In genomic region chr6:32843321-32843978, GRCh38 we compare ENCODE assay signal across 8 cellular contexts. TPM values are rescaled to one million over a fixed set of nuclear protein-coding genes. Genes with fewer than 3 reads are reported as not detected.
A peak's percentile ranks its signal among the peaks of the same experiment; 100 is the strongest.
DNase-seq lines count a peak whose midpoint lies in the region; ATAC-seq and TF ChIP-seq lines count a peak whose summit lies in the region.

No MANE protein-coding gene starts in this region.

- H3K9me3 ChIP-seq in mononuclear cell (ENCODE audit: low read depth, low read length): no peaks in the 10 kb centered on the region

- ATAC-seq in GM19324 (IDR thresholded peaks at IDR 0.05; ENCODE audit: low FRiP score, unreplicated experiment): no peak

- DNase-seq in DMS79 treated with DMSO at 0.1 percent for 48 hours (lab: John Stamatoyannopoulos, UW): peak; percentile 70
- DNase-seq in LNCaP clone FGC (ENCODE audit: low read depth): no peak
- peak in 1 of 2 donors; percentile 15 for DNase-seq in cardiac fibroblast (ENCODE audit: low read depth in 2 of 2)
- DNase-seq in NCI-H1092 treated with DMSO at 0.1 percent for 48 hours (lab: John Stamatoyannopoulos, UW): no peak
- DNase-seq in head of caudate nucleus: no peak
- no peak for DNase-seq in effector CD8-positive, alpha-beta T cell (lab: John Stamatoyannopoulos, UW)

- intact Hi-C loops in head of caudate nucleus (cut with DNase I): no loop called here

- TF ChIP-seq CTCF in LNCaP clone FGC (IDR thresholded peaks at IDR 0.05; ENCODE audit: control insufficient read depth, extremely low read depth, insufficient read depth): no peak
- TF ChIP-seq CTCF in cardiac fibroblast (IDR thresholded peaks at IDR 0.05; ENCODE audit: low read depth, low read length): no peak

- no peaks in the 10 kb centered on the region for H3K27me3 ChIP-seq in mononuclear cell (ENCODE audit: insufficient read depth, low read length)

- H3K4me3 ChIP-seq in LNCaP clone FGC (ENCODE audit: low read depth, low read length) (peak overlapping the region; percentile 44), cardiac fibroblast (replicated peaks in 1 of 2; ENCODE audit: low read depth in 2 of 2, low read length in 2 of 2) (peak overlapping the region; percentile 69 to 92), mononuclear cell (ENCODE audit: low read length) (peak overlapping the region; percentile 78)

- peaks cover 80% of the 10 kb centered on the region for H3K4me1 ChIP-seq in mononuclear cell (ENCODE audit: insufficient read depth, low read length)

RNA-seq across cellular contexts. Expression of gene PSMB8, which starts 0.4 kb away (rescaled TPM):
- 81.4 TPM for total RNA-seq in mononuclear cell

RNA-seq across cellular contexts. Expression of gene TAP2, which starts 4.9 kb away (rescaled TPM):
- total RNA-seq in mononuclear cell: 45.0 TPM

RNA-seq across cellular contexts. Expression of gene TAP1, which starts 10.1 kb away (rescaled TPM):
- 67.2 TPM for total RNA-seq in mononuclear cell

RNA-seq across cellular contexts. Expression of gene PSMB9, which starts 10.5 kb away (rescaled TPM):
- total RNA-seq in mononuclear cell: 18.7 TPM

RNA-seq across cellular contexts. Expression of gene HLA-DOB, which starts 26.6 kb away (rescaled TPM):
- total RNA-seq in mononuclear cell: 6.6 TPM
